Comparison of ENCODE assay signal across 22 cellular contexts in genomic region chr2:16195681-16196070, GRCh38.
DNase-seq lines count a peak whose midpoint lies in the region; ATAC-seq, FAIRE-seq and TF ChIP-seq lines count a peak whose summit lies in the region.
"Had no signal": no experiment of that assay in that cellular context is flagged by ENCODE, and none has a peak within 500 bp of the region (broad histone marks: within the 10 kb centered on the region; RNA-seq: fewer than 3 reads in every experiment).

No MANE protein-coding gene starts in this region.

- H2AFZ ChIP-seq in neural progenitor cell (replicated peaks) = no peak overlapping the region
- no peak overlapping the region for H2AFZ ChIP-seq in mammary epithelial cell (ENCODE audit: low read depth, low read length)

- H3K4me1 ChIP-seq in neural progenitor cell = no peaks in the 10 kb centered on the region
- H3K4me1 ChIP-seq in foreskin keratinocyte = no peaks in the 10 kb centered on the region
- H3K4me1 ChIP-seq in mammary epithelial cell (ENCODE audit: insufficient read depth, low read length) = no peaks in the 10 kb centered on the region
- H3K4me1 ChIP-seq: BLaER1 treated with 17β-estradiol and CSF1 and Interleukin-3, amounts not matched to agents 10 nM and 100 nM; Caco-2 had no signal

- FAIRE-seq in bronchial epithelial cell (lab: Jason Lieb, UNC) = peak; percentile 52
- FAIRE-seq: A204.1, D721Med, G401.6, GM12891, GM19239 had no signal

- CTCF ChIA-PET in mammary epithelial cell (lab: Charles Lee; ENCODE audit: low non-redundant PET) = no interaction called here

- peaks cover 7% of the 10 kb centered on the region for H3K9me3 Mint-ChIP-seq in neural progenitor cell
- H3K9me3 Mint-ChIP-seq: CD4-positive, alpha-beta T cell; CD8-positive, alpha-beta T cell had no signal

- H3K79me2 ChIP-seq in neural progenitor cell (ENCODE audit: low read depth) (no peaks in the 10 kb centered on the region), mammary epithelial cell (ENCODE audit: insufficient read depth, low read length) (no peaks in the 10 kb centered on the region)

- H3K9ac ChIP-seq in neural progenitor cell (no peak overlapping the region), mammary epithelial cell (ENCODE audit: insufficient read depth, low read length) (no peak overlapping the region)
- H3K9ac ChIP-seq: BLaER1 treated with 17β-estradiol and CSF1 and Interleukin-3, amounts not matched to agents 10 nM and 100 nM had no signal

- ATAC-seq in foreskin keratinocyte = no peak
- ATAC-seq: CD8-positive, alpha-beta T cell had no signal

- peaks cover 2% of the 10 kb centered on the region for H3F3A ChIP-seq in neural progenitor cell (ENCODE audit: low read depth)

- H3K4me3 ChIP-seq in bronchial epithelial cell (ENCODE audit: low read depth, low read length) (no peak overlapping the region), neural progenitor cell (no peak overlapping the region), mammary epithelial cell (replicated peaks in 1 of 3; ENCODE audit: insufficient read depth in 1 of 3, low read depth in 2 of 3, low read length in 3 of 3) (no peak overlapping the region)
- H3K4me3 ChIP-seq: BLaER1 treated with 17β-estradiol and CSF1 and Interleukin-3, amounts not matched to agents 10 nM and 100 nM had no signal

- peaks cover 36% of the 10 kb centered on the region for H3K4me1 Mint-ChIP-seq in neural progenitor cell

- H3K4me2 ChIP-seq in neural progenitor cell = no peak overlapping the region
- H3K4me2 ChIP-seq in mammary epithelial cell (ENCODE audit: insufficient read depth, low read depth, low read length) = no peak overlapping the region
- H3K4me2 ChIP-seq: BLaER1 treated with 17β-estradiol and CSF1 and Interleukin-3, amounts not matched to agents 10 nM and 100 nM had no signal

- DNase-seq in bronchial epithelial cell (ENCODE audit: low read depth) (no peak), mesenteric fat pad (ENCODE audit: low spot score) (peak; percentile 37), neural progenitor cell (ENCODE audit: low spot score) (no peak), foreskin melanocyte (no peak), foreskin keratinocyte (no peak), mammary epithelial cell (no peak)
- DNase-seq in activated CD4-positive, alpha-beta T cell treated with anti-CD3 and anti-CD28 coated beads for 48 hours = no peak
- DNase-seq: 8988T; ACHN; Caco-2; Calu3; CD4-positive, alpha-beta T cell; CD8-positive, alpha-beta T cell; DMS79 treated with DMSO at 0.1 percent for 48 hours; GF-D8 had no signal

- H3K9me3 ChIP-seq in neural progenitor cell (ENCODE audit: low read depth) (no peaks in the 10 kb centered on the region), mammary epithelial cell (replicated peaks; ENCODE audit: insufficient read depth, low read length) (peaks cover 5% of the 10 kb centered on the region)
- H3K9me3 ChIP-seq: BLaER1 treated with 17β-estradiol and CSF1 and Interleukin-3, amounts not matched to agents 10 nM and 100 nM; Caco-2 had no signal

- peak overlapping the region; percentile 12 for H3K27ac Mint-ChIP-seq in neural progenitor cell
- H3K27ac Mint-ChIP-seq: CD4-positive, alpha-beta T cell; CD8-positive, alpha-beta T cell had no signal

- no peak overlapping the region for H3K4me3 Mint-ChIP-seq in neural progenitor cell
- H3K4me3 Mint-ChIP-seq: CD4-positive, alpha-beta T cell; CD8-positive, alpha-beta T cell had no signal

- H4K20me1 ChIP-seq in neural progenitor cell (ENCODE audit: low read depth) (no peaks in the 10 kb centered on the region), mammary epithelial cell (ENCODE audit: insufficient read depth, low read length) (no peaks in the 10 kb centered on the region)
- H4K20me1 ChIP-seq: BLaER1 treated with 17β-estradiol and CSF1 and Interleukin-3, amounts not matched to agents 10 nM and 100 nM had no signal

- no peaks in the 10 kb centered on the region for H3K27me3 ChIP-seq in bronchial epithelial cell (ENCODE audit: control insufficient read depth, insufficient read depth, low read length)
- H3K27me3 ChIP-seq in neural progenitor cell = no peaks in the 10 kb centered on the region
- H3K27me3 ChIP-seq in foreskin keratinocyte = no peaks in the 10 kb centered on the region
- no peaks in the 10 kb centered on the region for H3K27me3 ChIP-seq in mammary epithelial cell (ENCODE audit: insufficient read depth, low read length)
- H3K27me3 ChIP-seq: BLaER1 treated with 17β-estradiol and CSF1 and Interleukin-3, amounts not matched to agents 10 nM and 100 nM had no signal

- H3K27ac ChIP-seq in neural progenitor cell (no peak overlapping the region), foreskin keratinocyte (no peak overlapping the region), mammary epithelial cell (ENCODE audit: insufficient read depth, low read depth, low read length) (no peak overlapping the region)
- H3K27ac ChIP-seq: BLaER1 treated with 17β-estradiol and CSF1 and Interleukin-3, amounts not matched to agents 10 nM and 100 nM; C4-2B had no signal

- in situ Hi-C loops in mammary epithelial cell (cut with MboI; ENCODE audit: low sequenced_read_pairs in 2 of 2) = no loop called here

- TF ChIP-seq CTCF in bronchial epithelial cell (IDR thresholded peaks at IDR 0.05; ENCODE audit: insufficient read depth, low read length, severe bottlenecking) (no peak), neural progenitor cell (IDR thresholded peaks at IDR 0.05) (no peak), foreskin keratinocyte (conservative IDR thresholded peaks at IDR 0.05) (no peak), mammary epithelial cell (conservative IDR thresholded peaks at IDR 0.05 in 1 of 2, IDR thresholded peaks at IDR 0.05 in 1 of 2; ENCODE audit: extremely low read depth in 1 of 2, insufficient read depth in 1 of 2, low read depth in 1 of 2, low read length in 2 of 2) (no peak)

- intact Hi-C loops in mammary epithelial cell (cut with micrococcal nuclease) = no loop called here

- H3K36me3 ChIP-seq in bronchial epithelial cell (ENCODE audit: control insufficient read depth, insufficient read depth, low read length) (no peaks in the 10 kb centered on the region), neural progenitor cell (no peaks in the 10 kb centered on the region), mammary epithelial cell (ENCODE audit: insufficient read depth, low read length) (no peaks in the 10 kb centered on the region)
- H3K36me3 ChIP-seq: BLaER1 treated with 17β-estradiol and CSF1 and Interleukin-3, amounts not matched to agents 10 nM and 100 nM had no signal

- no TSS peak for BruUV-seq in mammary epithelial cell (replicated peaks; lab: Mats Ljungman, UMichigan)

- H3K27me3 Mint-ChIP-seq in neural progenitor cell (ENCODE audit: insufficient read depth, low read depth) = peaks cover 6% of the 10 kb centered on the region
- H3K27me3 Mint-ChIP-seq: CD4-positive, alpha-beta T cell had no signal

- dilution Hi-C loops in mammary epithelial cell (cut with HindIII; ENCODE audit: low sequenced_read_pairs) = no loop called here

- WGBS in mammary epithelial cell (ENCODE audit: low coverage, missing lambda C conversion rate) = 60% methylated on average over 2 of the region's 6 CpGs

- peaks cover 2% of the 10 kb centered on the region for H3K36me3 Mint-ChIP-seq in neural progenitor cell
- H3K36me3 Mint-ChIP-seq: CD8-positive, alpha-beta T cell had no signal
